37 cellular contexts compared by ENCODE assay signal in the genomic region with DNA sequence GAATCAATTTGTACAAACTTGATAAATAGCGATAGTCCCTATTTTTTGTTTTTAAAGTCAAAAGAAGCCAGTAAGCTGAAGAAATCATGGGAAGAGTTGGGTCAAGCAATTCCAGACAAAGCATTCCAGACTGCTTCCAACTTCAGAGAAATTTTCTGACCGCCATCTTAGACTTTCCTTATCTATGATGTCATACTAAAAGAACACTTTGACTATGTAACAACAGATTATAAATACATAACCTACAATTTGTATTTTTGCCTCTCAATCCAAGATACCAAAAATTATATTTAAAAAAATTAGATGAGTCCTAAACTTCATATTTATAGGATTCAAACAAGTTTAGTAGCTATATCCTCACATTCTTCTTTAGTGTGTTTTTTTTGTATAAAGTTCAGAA.
DNase-seq lines count a peak whose midpoint lies in the region; ATAC-seq, FAIRE-seq and TF ChIP-seq lines count a peak whose summit lies in the region.
"Had no signal": no experiment of that assay in that cellular context is flagged by ENCODE, and none has a peak within 500 bp of the region (broad histone marks: within the 10 kb centered on the region; RNA-seq: fewer than 3 reads in every experiment).

No MANE protein-coding gene starts in this region.

- DNase-seq in MCF 10A (ENCODE audit: unreplicated experiment) (no peak), breast epithelium (ENCODE audit: low spot score in 2 of 2) (no peak), HepG2 (ENCODE audit: low spot score) (no peak), right lobe of liver (no peak), OCI-LY7 (ENCODE audit: low spot score) (no peak), smooth muscle cell (lab: John Stamatoyannopoulos, UW; ENCODE audit: unreplicated experiment) (no peak), HFFc6 (no peak)
- DNase-seq: 8988T; ACHN; AML-193; BE2C; C1 segment of cervical spinal cord; Caco-2; Calu3; CD4-positive, alpha-beta memory T cell; CD4-positive, alpha-beta T cell; CD4-positive, CD25-positive, alpha-beta regulatory T cell; CD8-positive, alpha-beta memory T cell; CD8-positive, alpha-beta T cell; COR-L47; DMS 273 treated with DMSO at 0.1 percent for 48 hours; DMS153; DMS53; DMS79; DMS79 treated with DMSO at 0.1 percent for 48 hours; DND-41; EL had no signal

- H2AFZ ChIP-seq in HepG2 (ENCODE audit: low read length) (no peak overlapping the region), OCI-LY7 (ENCODE audit: low read length) (0 out of 2 replicates have a peak overlapping the region, but pooled peaks have one; percentile 51), smooth muscle cell (ENCODE audit: low read depth) (no peak overlapping the region)

- H3K27ac Mint-ChIP-seq in MCF 10A (ENCODE audit: low read depth, unreplicated experiment) (peak overlapping the region; percentile 5), HFFc6 (no peak overlapping the region)
- H3K27ac Mint-ChIP-seq: B cell; CD14-positive monocyte; CD4-positive, alpha-beta memory T cell; CD4-positive, alpha-beta T cell; CD4-positive, CD25-positive, alpha-beta regulatory T cell; CD8-positive, alpha-beta memory T cell; CD8-positive, alpha-beta T cell had no signal

- H3K36me3 ChIP-seq in breast epithelium (no peaks in the 10 kb centered on the region), HepG2 (replicated peaks in 1 of 2; ENCODE audit: control insufficient read depth in 1 of 2, insufficient read depth in 2 of 2, low read length in 2 of 2) (no peaks in the 10 kb centered on the region), right lobe of liver (no peaks in the 10 kb centered on the region), HEK293 (ENCODE audit: control insufficient read depth in 2 of 2, insufficient read depth in 1 of 2, low read length in 2 of 2) (no peaks in the 10 kb centered on the region), OCI-LY7 (ENCODE audit: insufficient read depth, low read length) (no peaks in the 10 kb centered on the region; the same call in 1 of the 2 replicates), smooth muscle cell (ENCODE audit: low read depth) (no peaks in the 10 kb centered on the region)
- H3K36me3 ChIP-seq: BE2C; BLaER1; BLaER1 treated with 17β-estradiol and CSF1 and Interleukin-3, amounts not matched to agents 10 nM and 100 nM had no signal

- H3F3A ChIP-seq in smooth muscle cell (ENCODE audit: low read depth): no peaks in the 10 kb centered on the region

- H3K4me1 Mint-ChIP-seq in MCF 10A (ENCODE audit: insufficient read depth, unreplicated experiment) (peaks cover 7% of the 10 kb centered on the region), HFFc6 (ENCODE audit: low read depth) (no peaks in the 10 kb centered on the region)
- H3K4me1 Mint-ChIP-seq: B cell; CD4-positive, alpha-beta memory T cell; CD4-positive, CD25-positive, alpha-beta regulatory T cell had no signal

- H3K27me3 Mint-ChIP-seq in MCF 10A (ENCODE audit: insufficient read depth, unreplicated experiment): no peaks in the 10 kb centered on the region
- H3K27me3 Mint-ChIP-seq in HFFc6 (ENCODE audit: insufficient read depth): no peaks in the 10 kb centered on the region
- H3K27me3 Mint-ChIP-seq: CD4-positive, alpha-beta T cell; CD4-positive, CD25-positive, alpha-beta regulatory T cell had no signal

- no peaks in the 10 kb centered on the region for H3K36me3 Mint-ChIP-seq in MCF 10A (ENCODE audit: insufficient read depth, unreplicated experiment)
- H3K36me3 Mint-ChIP-seq in HFFc6 (ENCODE audit: low read depth): no peaks in the 10 kb centered on the region
- H3K36me3 Mint-ChIP-seq: CD14-positive monocyte; CD4-positive, alpha-beta memory T cell; CD4-positive, CD25-positive, alpha-beta regulatory T cell; CD8-positive, alpha-beta T cell had no signal

- H3K9me3 ChIP-seq in breast epithelium (no peaks in the 10 kb centered on the region), HepG2 (ENCODE audit: low read length) (no peaks in the 10 kb centered on the region), right lobe of liver (no peaks in the 10 kb centered on the region), HEK293 (ENCODE audit: control insufficient read depth, insufficient read depth, low read depth, low read length) (no peaks in the 10 kb centered on the region), OCI-LY7 (ENCODE audit: low read length) (0 out of 2 replicates have a peak, but pooled peaks cover 7% of the 10 kb centered on the region), smooth muscle cell (replicated peaks; ENCODE audit: low read depth) (no peaks in the 10 kb centered on the region)
- H3K9me3 ChIP-seq: A549; BE2C; BLaER1; BLaER1 treated with 17β-estradiol and CSF1 and Interleukin-3, amounts not matched to agents 10 nM and 100 nM; Caco-2 had no signal

- H3K4me2 ChIP-seq in HepG2 (ENCODE audit: low read depth, low read length) (no peak overlapping the region), OCI-LY7 (ENCODE audit: low read length) (no peak overlapping the region), smooth muscle cell (no peak overlapping the region)
- H3K4me2 ChIP-seq: A549; BLaER1; BLaER1 treated with 17β-estradiol and CSF1 and Interleukin-3, amounts not matched to agents 10 nM and 100 nM had no signal

- TF ChIP-seq RAD21 in HepG2 (CRISPR knock-in tag; IDR thresholded peaks at IDR 0.05): no peak

- no peaks in the 10 kb centered on the region for H3K9me2 ChIP-seq in OCI-LY7 (ENCODE audit: insufficient read depth, low read length)

- H3K79me2 ChIP-seq in HepG2 (ENCODE audit: insufficient read depth, low read length) (no peaks in the 10 kb centered on the region), OCI-LY7 (ENCODE audit: insufficient read depth, low read depth, low read length) (no peaks in the 10 kb centered on the region), smooth muscle cell (ENCODE audit: low read depth) (no peaks in the 10 kb centered on the region)

- no peak overlapping the region for H3K27ac ChIP-seq in breast epithelium
- no peak overlapping the region for H3K27ac ChIP-seq in HepG2 (ENCODE audit: extremely low read length, insufficient read depth, low read length)
- H3K27ac ChIP-seq in right lobe of liver: no peak overlapping the region
- no peak overlapping the region for H3K27ac ChIP-seq in HEK293 (ENCODE audit: extremely low read depth, low read depth, low read length)
- H3K27ac ChIP-seq in OCI-LY7 (ENCODE audit: low read depth, low read length, poor library complexity, severe bottlenecking): no peak overlapping the region
- no peak overlapping the region for H3K27ac ChIP-seq in smooth muscle cell (ENCODE audit: low read depth)
- H3K27ac ChIP-seq: 22Rv1; A549; BLaER1; BLaER1 treated with 17β-estradiol and CSF1 and Interleukin-3, amounts not matched to agents 10 nM and 100 nM; C4-2B had no signal

- 2% methylated on average over 2 of the region's 2 CpGs for WGBS in HepG2 (ENCODE audit: low lambda C conversion rate)
- WGBS in right lobe of liver (ENCODE audit: insufficient coverage, low coverage, low lambda C conversion rate, missing lambda C conversion rate): 57% methylated on average over 2 of the region's 2 CpGs
- WGBS in smooth muscle cell (ENCODE audit: low lambda C conversion rate): 95% methylated on average over 2 of the region's 2 CpGs

- H3K4me1 ChIP-seq in breast epithelium (no peaks in the 10 kb centered on the region), HepG2 (ENCODE audit: insufficient read depth, low read length) (no peaks in the 10 kb centered on the region), right lobe of liver (no peaks in the 10 kb centered on the region), HEK293 (ENCODE audit: control insufficient read depth, insufficient read depth, low read length) (no peaks in the 10 kb centered on the region), OCI-LY7 (ENCODE audit: insufficient read depth, low read length, poor library complexity, severe bottlenecking) (peaks cover 26% of the 10 kb centered on the region), smooth muscle cell (ENCODE audit: low read depth) (no peaks in the 10 kb centered on the region)
- H3K4me1 ChIP-seq: A549; BE2C; BLaER1; BLaER1 treated with 17β-estradiol and CSF1 and Interleukin-3, amounts not matched to agents 10 nM and 100 nM; Caco-2 had no signal

- in situ Hi-C loops in HepG2 (cut with HindIII; ENCODE audit: extremely low pct_ligation_motif_present, low pct_unique_long_range_greater_than_20kb): no loop called here

- H3K4me3 Mint-ChIP-seq in MCF 10A (ENCODE audit: unreplicated experiment) (no peak overlapping the region), HFFc6 (no peak overlapping the region)
- H3K4me3 Mint-ChIP-seq: B cell; CD14-positive monocyte; CD4-positive, alpha-beta memory T cell; CD4-positive, alpha-beta T cell; CD4-positive, CD25-positive, alpha-beta regulatory T cell; CD8-positive, alpha-beta memory T cell; CD8-positive, alpha-beta T cell had no signal

- H3K4me3 ChIP-seq in breast epithelium (no peak overlapping the region), HepG2 (replicated peaks in 1 of 3; ENCODE audit: insufficient read depth in 1 of 3, low read depth in 2 of 3, low read length in 3 of 3) (no peak overlapping the region), right lobe of liver (no peak overlapping the region), HEK293 (ENCODE audit: low read depth, low read length) (no peak overlapping the region), OCI-LY7 (ENCODE audit: low read depth, low read length, poor library complexity, severe bottlenecking) (no peak overlapping the region), smooth muscle cell (no peak overlapping the region)
- H3K4me3 ChIP-seq: A549; BLaER1; BLaER1 treated with 17β-estradiol and CSF1 and Interleukin-3, amounts not matched to agents 10 nM and 100 nM had no signal

- FAIRE-seq in HepG2 (lab: Jason Lieb, UNC): no peak
- FAIRE-seq: A204.1, A549, D721Med had no signal

- H4K20me1 ChIP-seq in HepG2 (ENCODE audit: insufficient read depth, low read length) (no peaks in the 10 kb centered on the region), OCI-LY7 (ENCODE audit: insufficient read depth, low read length) (no peaks in the 10 kb centered on the region), smooth muscle cell (ENCODE audit: low read depth) (no peaks in the 10 kb centered on the region)
- H4K20me1 ChIP-seq: BLaER1; BLaER1 treated with 17β-estradiol and CSF1 and Interleukin-3, amounts not matched to agents 10 nM and 100 nM had no signal

- no peak for ATAC-seq in HepG2
- ATAC-seq in right lobe of liver: no peak
- ATAC-seq: A549; CD8-positive, alpha-beta T cell had no signal

- TF ChIP-seq EP300 in HepG2 (IDR thresholded peaks at IDR 0.05; ENCODE audit: low read depth in 2 of 2, low read length in 2 of 2) (no peak), HepG2 (CRISPR knock-in tag; IDR thresholded peaks at IDR 0.05; ENCODE audit: borderline replicate concordance) (no peak)

- H3K27me3 ChIP-seq in breast epithelium: no peaks in the 10 kb centered on the region
- no peaks in the 10 kb centered on the region for H3K27me3 ChIP-seq in HepG2 (ENCODE audit: control insufficient read depth in 1 of 2, insufficient read depth in 2 of 2, low read length in 2 of 2)
- no peaks in the 10 kb centered on the region for H3K27me3 ChIP-seq in right lobe of liver
- no peaks in the 10 kb centered on the region for H3K27me3 ChIP-seq in smooth muscle cell (ENCODE audit: low read depth)
- H3K27me3 ChIP-seq: BE2C; BLaER1; BLaER1 treated with 17β-estradiol and CSF1 and Interleukin-3, amounts not matched to agents 10 nM and 100 nM had no signal

- POLR2A ChIA-PET in MCF 10A (lab: Yijun Ruan, JAX): no interaction called here
- POLR2A ChIA-PET in HepG2 (lab: Yijun Ruan, JAX): no interaction called here
- POLR2A ChIA-PET in HEK293 (lab: Yijun Ruan, JAX): interaction anchor here (1.0 kb wide), 1 partner anchor 10 kb away, joined by 3 read pairs; no protein-coding TSS in a partner anchor
- POLR2A ChIA-PET in OCI-LY7 (lab: Charles Lee): interaction anchor here (1.5 kb wide), 1 partner anchor 24 kb away, joined by 4 read pairs; no protein-coding TSS in a partner anchor

- H3K9ac ChIP-seq in HepG2 (ENCODE audit: insufficient read depth, low read depth, low read length): no peak overlapping the region
- no peak overlapping the region for H3K9ac ChIP-seq in smooth muscle cell (ENCODE audit: low read depth)
- H3K9ac ChIP-seq: BLaER1; BLaER1 treated with 17β-estradiol and CSF1 and Interleukin-3, amounts not matched to agents 10 nM and 100 nM had no signal

- H3K9me3 Mint-ChIP-seq in MCF 10A (ENCODE audit: unreplicated experiment) (no peaks in the 10 kb centered on the region), HFFc6 (peaks cover 33% of the 10 kb centered on the region)
- H3K9me3 Mint-ChIP-seq: CD4-positive, alpha-beta memory T cell; CD4-positive, alpha-beta T cell; CD8-positive, alpha-beta memory T cell; CD8-positive, alpha-beta T cell had no signal

- CTCF ChIA-PET in MCF 10A (lab: Yijun Ruan, JAX): interaction anchor here (2.3 kb wide), 1 partner anchor 14 kb away, joined by 11 read pairs; no protein-coding TSS in a partner anchor
- CTCF ChIA-PET in HepG2 (lab: Yijun Ruan, JAX; ENCODE audit: low intra/inter-chr PET ratio, low total read pairs): no interaction called here
- CTCF ChIA-PET in HEK293 (lab: Yijun Ruan, JAX): no interaction called here
- CTCF ChIA-PET in OCI-LY7 (lab: Charles Lee; ENCODE audit: unreplicated experiment): no interaction called here

- TF ChIP-seq POLR2A in breast epithelium (IDR thresholded peaks at IDR 0.05) (no peak), HepG2 (IDR thresholded peaks at IDR 0.05; ENCODE audit: insufficient read depth in 1 of 2, low read depth in 2 of 2, low read length in 2 of 2) (no peak), right lobe of liver (IDR thresholded peaks at IDR 0.05) (no peak)

- TF ChIP-seq CTCF in MCF 10A (IDR thresholded peaks at IDR 0.05; ENCODE audit: unreplicated experiment) (no peak), breast epithelium (IDR thresholded peaks at IDR 0.05) (no peak), HepG2 (CRISPR knock-in tag; IDR thresholded peaks at IDR 0.05) (no peak), right lobe of liver (IDR thresholded peaks at IDR 0.05) (no peak), HEK293 (tag by site-specific recombination; IDR thresholded peaks at IDR 0.05) (no peak), OCI-LY7 (conservative IDR thresholded peaks at IDR 0.05; ENCODE audit: low read length) (no peak), smooth muscle cell (IDR thresholded peaks at IDR 0.05; ENCODE audit: borderline replicate concordance, insufficient read depth, poor library complexity, severe bottlenecking) (no peak), HFFc6 (IDR thresholded peaks at IDR 0.05) (no peak)

- BruUV-seq in MCF 10A (replicated peaks; lab: Mats Ljungman, UMichigan) (no TSS peak), HepG2 (replicated peaks; lab: Mats Ljungman, UMichigan) (no TSS peak), OCI-LY7 (replicated peaks; lab: Mats Ljungman, UMichigan) (no TSS peak)

- intact Hi-C loops in MCF 10A (cut with micrococcal nuclease): no loop called here
- intact Hi-C loops in breast epithelium (cut with DNase I; ENCODE audit: low total_unique reads): no loop called here
- intact Hi-C loops in HepG2 (cut with micrococcal nuclease; ENCODE audit: unreplicated experiment): no loop called here
- intact Hi-C loops in right lobe of liver (cut with DNase I): no loop called here
- intact Hi-C loops in OCI-LY7 (cut with micrococcal nuclease; ENCODE audit: unreplicated experiment): no loop called here

Comparison
In these comparisons a context has a peak if more than half of its experiments do, and no peak if none do; other contexts are left out.
1. POLR2A ChIA-PET loops: an anchor here in HEK293 (1.0 kb wide) and OCI-LY7 (1.5 kb wide); none called in MCF 10A and HepG2.